ENCODE assay signal across 8 cellular contexts in genomic region chr9:36470891-36471290, GRCh38.
DNase-seq lines count a peak whose midpoint lies in the region; ATAC-seq and TF ChIP-seq lines count a peak whose summit lies in the region.

No MANE protein-coding gene starts in this region.

- ATAC-seq in HG02642 (IDR thresholded peaks at IDR 0.05; ENCODE audit: poor library complexity, unreplicated experiment): peak; percentile 92
- peak; percentile 96 to 97 for ATAC-seq in left cardiac atrium

- peak overlapping the region; percentile 98 for H3K27ac Mint-ChIP-seq in activated naive CD4-positive, alpha-beta T cell treated with anti-CD3 and anti-CD28 coated beads, Interleukin-2, amount 50 U/mL, for 24 hours

- H3K9me3 ChIP-seq in Peyer's patch: no peaks in the 10 kb centered on the region

- in situ Hi-C loops in GM13977 (cut with MboI; ENCODE audit: low pct_unique_long_range_greater_than_20kb, low sequenced_read_pairs, unreplicated experiment): no loop called here

- peak overlapping the region; percentile 10 to 44 (median 30) for H3K4me3 ChIP-seq in Peyer's patch

- DNase-seq in GM13977 (ENCODE audit: low spot score) (peak; percentile 77), Peyer's patch (peak; percentile 57 to 86 (median 84)), left cardiac atrium (peak; percentile 68), DMS53 treated with DMSO at 0.1 percent for 48 hours (lab: John Stamatoyannopoulos, UW; ENCODE audit: unreplicated experiment) (no peak), NCI-H1092 (lab: John Stamatoyannopoulos, UW) (no peak)
- peak; percentile 43 for DNase-seq in stimulated activated CD4-positive, alpha-beta T cell treated with anti-CD3 and anti-CD28 coated beads, Interleukin-12 subunit alpha, Interleukin-12 subunit beta, amount 100 ng/mL, for 4 hours

- H3K27ac ChIP-seq in Peyer's patch: peak overlapping the region; percentile 63 to 87 (median 68)

- H3K9me3 Mint-ChIP-seq in activated naive CD4-positive, alpha-beta T cell treated with anti-CD3 and anti-CD28 coated beads, Interleukin-2, amount 50 U/mL, for 24 hours: no peaks in the 10 kb centered on the region

- H3K4me1 ChIP-seq in Peyer's patch: peaks cover 0 to 17% (median 9%) of the 10 kb centered on the region in 4 donors

- peak overlapping the region; percentile 84 for H3K4me3 Mint-ChIP-seq in activated naive CD4-positive, alpha-beta T cell treated with anti-CD3 and anti-CD28 coated beads, Interleukin-2, amount 50 U/mL, for 24 hours

- H3K36me3 ChIP-seq in Peyer's patch: no peaks in the 10 kb centered on the region

- no peak for TF ChIP-seq CTCF in GM13977 (IDR thresholded peaks at IDR 0.05; ENCODE audit: extremely low read depth, insufficient read depth, missing control alignments)
- TF ChIP-seq CTCF in Peyer's patch (IDR thresholded peaks at IDR 0.05): no peak

- intact Hi-C loops in left cardiac atrium (cut with DNase I): no loop called here

- H3K27me3 Mint-ChIP-seq in activated naive CD4-positive, alpha-beta T cell treated with anti-CD3 and anti-CD28 coated beads, Interleukin-2, amount 50 U/mL, for 24 hours: no peaks in the 10 kb centered on the region

- H3K36me3 Mint-ChIP-seq in activated naive CD4-positive, alpha-beta T cell treated with anti-CD3 and anti-CD28 coated beads, Interleukin-2, amount 50 U/mL, for 24 hours: peaks cover 1% of the 10 kb centered on the region

- TF ChIP-seq POLR2A in Peyer's patch (IDR thresholded peaks at IDR 0.05): no peak

- H3K27me3 ChIP-seq in Peyer's patch: no peaks in the 10 kb centered on the region

- H3K4me1 Mint-ChIP-seq in activated naive CD4-positive, alpha-beta T cell treated with anti-CD3 and anti-CD28 coated beads, Interleukin-2, amount 50 U/mL, for 24 hours: peaks cover 39% of the 10 kb centered on the region

Comparison
In these comparisons a context has a peak if more than half of its experiments do, and no peak if none do; other contexts are left out.
1. DNase-seq: peak in GM13977 (single experiment), Peyer's patch (3 of 3), left cardiac atrium (single experiment) and stimulated activated CD4-positive, alpha-beta T cell treated with anti-CD3 and anti-CD28 coated beads, Interleukin-12 subunit alpha, Interleukin-12 subunit beta, amount 100 ng/mL, for 4 hours (single experiment); none in DMS53 treated with DMSO at 0.1 percent for 48 hours (single experiment) and NCI-H1092 (single experiment).